ENCODE assay signal across 23 cellular contexts in the genomic region with DNA sequence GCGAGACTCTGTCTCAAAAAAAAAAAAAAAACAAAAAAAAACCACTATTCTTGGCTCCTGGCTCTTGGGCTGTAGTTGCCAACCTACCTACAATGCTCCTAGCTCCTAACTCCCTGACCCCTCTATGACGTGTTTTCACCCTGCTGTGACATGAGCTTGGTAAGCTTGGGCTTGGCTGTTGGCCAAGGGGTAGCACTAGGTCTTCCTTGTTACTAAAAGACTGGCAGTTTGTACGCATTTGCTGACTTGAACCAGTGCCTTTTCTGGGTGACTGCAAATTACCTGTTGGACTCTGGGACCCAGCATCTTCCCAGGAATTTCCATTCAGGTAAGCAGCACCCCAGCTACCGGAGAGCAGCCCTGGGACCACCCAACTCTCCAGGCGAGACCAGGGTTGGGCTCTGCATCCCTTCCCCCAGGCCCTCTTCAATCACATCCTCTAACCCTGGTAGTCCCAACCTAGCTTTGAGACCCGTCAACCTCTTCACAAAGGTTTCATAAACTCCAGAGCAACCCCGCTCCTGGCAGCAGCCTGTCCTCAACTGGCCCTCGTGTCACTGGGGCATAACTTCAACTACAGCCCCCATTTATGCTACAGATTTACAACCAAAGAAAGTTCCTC. TPM values are rescaled to one million over a fixed set of nuclear protein-coding genes. Genes with fewer than 3 reads are reported as not detected.
DNase-seq lines count a peak whose midpoint lies in the region; ATAC-seq and TF ChIP-seq lines count a peak whose summit lies in the region.
"Had no signal": no experiment of that assay in that cellular context is flagged by ENCODE, and none has a peak within 500 bp of the region (broad histone marks: within the 10 kb centered on the region; RNA-seq: fewer than 3 reads in every experiment).

No MANE protein-coding gene starts in this region.

- H3K79me2 ChIP-seq in GM23338 (replicated peaks; ENCODE audit: insufficient read depth) = peaks cover 35% of the 10 kb centered on the region

- ATAC-seq in GM23338 = no peak
- no peak for ATAC-seq in left cardiac atrium
- ATAC-seq: activated CD4-positive, alpha-beta T cell treated with anti-CD3 and anti-CD28 coated beads for 36 hours; gastrocnemius medialis; right cardiac atrium had no signal

- peak overlapping the region; percentile 46 for H3K27ac Mint-ChIP-seq in activated CD4-positive, alpha-beta T cell treated with anti-CD3 and anti-CD28 coated beads, Interleukin-2, amount 10 ng/mL, durations not matched to agents 7 days and 5 days
- no peak overlapping the region for H3K27ac Mint-ChIP-seq in GM23338
- H3K27ac Mint-ChIP-seq: activated CD4-positive, alpha-beta T cell treated with anti-CD3 and anti-CD28 coated beads for 36 hours; activated naive CD4-positive, alpha-beta T cell treated with anti-CD3 and anti-CD28 coated beads, Interleukin-2, amount 50 U/mL, for 24 hours had no signal

- peaks cover 31% of the 10 kb centered on the region for H3K36me3 ChIP-seq in GM23338 (ENCODE audit: insufficient read depth)

- H3K4me1 Mint-ChIP-seq in activated CD4-positive, alpha-beta T cell treated with anti-CD3 and anti-CD28 coated beads, Interleukin-2, amount 10 ng/mL, durations not matched to agents 7 days and 5 days = peaks cover 10% of the 10 kb centered on the region
- peaks cover 36% of the 10 kb centered on the region for H3K4me1 Mint-ChIP-seq in GM23338

- no peaks in the 10 kb centered on the region; the same call in 1 of the 2 replicates for H3K4me1 ChIP-seq in GM23338 (ENCODE audit: insufficient read depth)
- H3K4me1 ChIP-seq: parathyroid adenoma had no signal

- intact Hi-C loops in posterior vena cava (cut with DNase I) (loop anchor here in 1 of 2 donors (5.0 kb wide), 1 partner anchor 1659 kb away; no protein-coding TSS in a partner anchor), left cardiac atrium (cut with DNase I) (no loop called here)

- no peaks in the 10 kb centered on the region for H3K27me3 ChIP-seq in GM23338 (ENCODE audit: insufficient read depth)
- H3K27me3 ChIP-seq: gastrocnemius medialis, upper lobe of left lung had no signal

- H4K20me1 ChIP-seq in GM23338 (replicated peaks; ENCODE audit: insufficient read depth) = peaks cover 20% of the 10 kb centered on the region

- CTCF ChIA-PET in activated CD4-positive, alpha-beta T cell treated with anti-CD3 and anti-CD28 coated beads, Interleukin-2, amount 10 ng/mL, durations not matched to agents 7 days and 5 days (lab: Charles Lee) = interaction anchor here (0.6 to 0.9 kb wide), 3 partner anchors 30 to 106 kb away, joined by 3 read pairs; a partner anchor contains a TSS
- CTCF ChIA-PET in RWPE1 (lab: Yijun Ruan, JAX) = interaction anchor here (0.6 kb wide), 1 partner anchor 25 kb away, joined by 9 read pairs; no protein-coding TSS in a partner anchor

- 0 out of 2 replicates have a peak overlapping the region, but pooled peaks have one; percentile 14 for H3K27ac ChIP-seq in GM23338 (ENCODE audit: low read depth)
- peak overlapping the region; percentile 35; the same call in 1 of the 2 replicates for H3K27ac ChIP-seq in RWPE1
- H3K27ac ChIP-seq: gastrocnemius medialis, parathyroid adenoma, PC-9, upper lobe of left lung had no signal

- H3K9me2 ChIP-seq in GM23338 (ENCODE audit: insufficient read depth) = no peaks in the 10 kb centered on the region

- H3K9me3 Mint-ChIP-seq in activated CD4-positive, alpha-beta T cell treated with anti-CD3 and anti-CD28 coated beads, Interleukin-2, amount 10 ng/mL, durations not matched to agents 7 days and 5 days = no peaks in the 10 kb centered on the region
- peaks cover 4% of the 10 kb centered on the region; the same call in 2 of the 3 replicates for H3K9me3 Mint-ChIP-seq in GM23338
- H3K9me3 Mint-ChIP-seq: activated naive CD4-positive, alpha-beta T cell treated with anti-CD3 and anti-CD28 coated beads, Interleukin-2, amount 50 U/mL, for 24 hours had no signal

- H3K36me3 Mint-ChIP-seq in activated CD4-positive, alpha-beta T cell treated with anti-CD3 and anti-CD28 coated beads, Interleukin-2, amount 10 ng/mL, durations not matched to agents 7 days and 5 days (ENCODE audit: low read depth) = peaks cover 11% of the 10 kb centered on the region
- H3K36me3 Mint-ChIP-seq in GM23338 (ENCODE audit: low read depth) = peaks cover 84% of the 10 kb centered on the region

- no peak overlapping the region for H2AFZ ChIP-seq in GM23338
- H2AFZ ChIP-seq: parathyroid adenoma, PC-9 had no signal

- POLR2A ChIA-PET in activated CD4-positive, alpha-beta T cell treated with anti-CD3 and anti-CD28 coated beads, Interleukin-2, amount 10 ng/mL, durations not matched to agents 7 days and 5 days (lab: Charles Lee) = no interaction called here
- POLR2A ChIA-PET in RWPE1 (lab: Yijun Ruan, JAX; ENCODE audit: low non-redundant PET) = no interaction called here

- H3K4me2 ChIP-seq in GM23338 = no peak overlapping the region
- H3K4me2 ChIP-seq: PC-9 had no signal

- TF ChIP-seq CTCF in GM23338 (conservative IDR thresholded peaks at IDR 0.05; ENCODE audit: low read depth in 2 of 2) (no peak), RWPE1 (conservative IDR thresholded peaks at IDR 0.05; ENCODE audit: low read depth) (no peak)

- H3K4me3 ChIP-seq in GM23338 = no peak overlapping the region
- H3K4me3 ChIP-seq: gastrocnemius medialis, PC-9, upper lobe of left lung had no signal

- H3K27me3 Mint-ChIP-seq in activated CD4-positive, alpha-beta T cell treated with anti-CD3 and anti-CD28 coated beads, Interleukin-2, amount 10 ng/mL, durations not matched to agents 7 days and 5 days = no peaks in the 10 kb centered on the region
- H3K27me3 Mint-ChIP-seq in GM23338 (ENCODE audit: insufficient read depth, low read depth, poor library complexity) = peaks cover 11% of the 10 kb centered on the region
- H3K27me3 Mint-ChIP-seq: activated CD4-positive, alpha-beta T cell treated with anti-CD3 and anti-CD28 coated beads for 36 hours; activated naive CD4-positive, alpha-beta T cell treated with anti-CD3 and anti-CD28 coated beads, Interleukin-2, amount 50 U/mL, for 24 hours had no signal

- DNase-seq in activated CD4-positive, alpha-beta T cell treated with anti-CD3 and anti-CD28 coated beads, Interleukin-2, amount 10 ng/mL, durations not matched to agents 7 days and 5 days = no peak
- no peak for DNase-seq in activated CD4-positive, alpha-beta T cell treated with anti-CD3 and anti-CD28 coated beads for 4 hours
- DNase-seq in GM23338 (ENCODE audit: low spot score) = no peak
- no peak for DNase-seq in RWPE1 (ENCODE audit: low spot score)
- peak; percentile 58 for DNase-seq in posterior vena cava (ENCODE audit: low spot score)
- DNase-seq in left cardiac atrium = no peak
- DNase-seq in ecto neural progenitor cell (ENCODE audit: low spot score) = no peak
- DNase-seq: activated CD4-positive, alpha-beta T cell treated with anti-CD3 and anti-CD28 coated beads for 36 hours; C1 segment of cervical spinal cord; Calu3; gastrocnemius medialis; mammary epithelial cell; NCI-H1694 treated with DMSO at 0.1 percent for 48 hours; NCI-H510A; NK-92 treated with Interleukin-12 subunit alpha and Interleukin-12 subunit beta, amount 100 ng/mL, for 24 hours; PC-9; right cardiac atrium; Right ventricle myocardium superior; stimulated activated CD4-positive, alpha-beta T cell treated with anti-CD3 and anti-CD28 coated beads, Interleukin-12 subunit alpha, Interleukin-12 subunit beta, amount 100 ng/mL, for 4 hours; stimulated activated CD4-positive, alpha-beta T cell treated with anti-CD3 and anti-CD28 coated beads, Interleukin-4, amount 100 ng/mL, for 1 hour; upper lobe of left lung had no signal

- peaks cover 17% of the 10 kb centered on the region; the same call in 1 of the 2 replicates for H3F3A ChIP-seq in GM23338 (replicated peaks; ENCODE audit: low read depth)

- H3K4me3 Mint-ChIP-seq in activated CD4-positive, alpha-beta T cell treated with anti-CD3 and anti-CD28 coated beads, Interleukin-2, amount 10 ng/mL, durations not matched to agents 7 days and 5 days = no peak overlapping the region
- no peak overlapping the region for H3K4me3 Mint-ChIP-seq in GM23338
- H3K4me3 Mint-ChIP-seq: activated CD4-positive, alpha-beta T cell treated with anti-CD3 and anti-CD28 coated beads for 36 hours; activated naive CD4-positive, alpha-beta T cell treated with anti-CD3 and anti-CD28 coated beads, Interleukin-2, amount 50 U/mL, for 24 hours had no signal

RNA-seq across cellular contexts. Expression of a gene that starts 8.3 kb away (rescaled TPM):
- 10 to 100 TPM; 28.7 to 34.3 TPM for total RNA-seq in activated CD4-positive, alpha-beta T cell treated with anti-CD3 and anti-CD28 coated beads, Interleukin-2, amount 10 ng/mL, durations not matched to agents 7 days and 5 days
- total RNA-seq in GM23338 (2014; rRNA removed; shearing (Covaris generic)) = 240 and 244 TPM in 2 replicates
- 207 and 232 TPM in 2 replicates for polyA plus RNA-seq in GM23338 (2016; fragmentation: Nextera tagmentation; extraction: Ambion mirVana)
- 100 to 1,000 TPM; 121 to 123 TPM for total RNA-seq in posterior vena cava
- total RNA-seq in left cardiac atrium = 10 to 100 TPM; 96.6 to 97.7 TPM

RNA-seq across cellular contexts. Expression of a gene that starts 30.1 kb away (rescaled TPM):
- 10 to 100 TPM; 29.2 to 30.8 TPM for total RNA-seq in activated CD4-positive, alpha-beta T cell treated with anti-CD3 and anti-CD28 coated beads, Interleukin-2, amount 10 ng/mL, durations not matched to agents 7 days and 5 days
- 13.3 and 14.8 TPM in 2 replicates for total RNA-seq in GM23338 (2014; rRNA removed; shearing (Covaris generic))
- polyA plus RNA-seq in GM23338 (2016; fragmentation: Nextera tagmentation; extraction: Ambion mirVana) = 33.2 and 38.4 TPM in 2 replicates
- total RNA-seq in posterior vena cava = 1 to 10 TPM; 5.8 to 7.3 TPM
- 10 to 100 TPM in 1 of 2 donors, 1 to 10 TPM in 1; 8.1 to 10.9 TPM for total RNA-seq in left cardiac atrium

RNA-seq across cellular contexts. Expression of a gene that starts 30.4 kb away (rescaled TPM):
- 100 to 1,000 TPM; 134 to 162 TPM for total RNA-seq in activated CD4-positive, alpha-beta T cell treated with anti-CD3 and anti-CD28 coated beads, Interleukin-2, amount 10 ng/mL, durations not matched to agents 7 days and 5 days
- 43.2 and 77.9 TPM in 2 replicates for total RNA-seq in GM23338 (2014; rRNA removed; shearing (Covaris generic))
- 26.2 and 30.5 TPM in 2 replicates for polyA plus RNA-seq in GM23338 (2016; fragmentation: Nextera tagmentation; extraction: Ambion mirVana)
- total RNA-seq in posterior vena cava (10 to 100 TPM; 12.6 to 18.7 TPM), left cardiac atrium (10 to 100 TPM; 23.4 to 27.9 TPM)
